ENCODE assay signal across 11 cellular contexts in genomic region chr20:51529027-51529749, GRCh38. TPM values are rescaled to one million over a fixed set of nuclear protein-coding genes. Genes with fewer than 3 reads are reported as not detected.
A peak's percentile ranks its signal among the peaks of the same experiment; 100 is the strongest.
DNase-seq lines count a peak whose midpoint lies in the region; ATAC-seq, FAIRE-seq and TF ChIP-seq lines count a peak whose summit lies in the region.
"Had no signal": no experiment of that assay in that cellular context is flagged by ENCODE, and none has a peak within 500 bp of the region (broad histone marks: within the 10 kb centered on the region; RNA-seq: fewer than 3 reads in every experiment).

No MANE protein-coding gene starts in this region.

- intact Hi-C loops in CD8-positive, alpha-beta T cell (cut with DNase I, micrococcal nuclease) = loop anchor here (1.0 to 2.0 kb wide), 3 partner anchors 12 to 28 kb away; no protein-coding TSS in a partner anchor
- intact Hi-C loops in K562 (cut with micrococcal nuclease) (no loop called here), sciatic nerve (cut with DNase I) (no loop called here)

- peak in 3 of 7 experiments; percentile 26 to 44 (median 38) for DNase-seq in CD8-positive, alpha-beta T cell
- DNase-seq in T-cell (peak in 8 of 34 experiments; percentile 23 to 36 (median 24)), K562 (ENCODE audit: extremely low read depth in 1 of 4, low spot score in 3 of 4) (peak; percentile 46 to 71 (median 56)), sciatic nerve (ENCODE audit: low spot score) (no peak), NCI-H446 (lab: John Stamatoyannopoulos, UW) (no peak), NK-92 (lab: John Stamatoyannopoulos, UW; ENCODE audit: unreplicated experiment) (no peak), CD1c-positive myeloid dendritic cell (ENCODE audit: extremely low spot score) (no peak), GDM1 (lab: John Stamatoyannopoulos, UW) (no peak)
- DNase-seq: activated gamma-delta T cell, NCI-H345 had no signal

- peak overlapping the region; percentile 46 for H3K4me2 ChIP-seq in K562 (ENCODE audit: insufficient read depth, low read length)

- FAIRE-seq in K562 (lab: Jason Lieb, UNC) = peak; percentile 92
- FAIRE-seq: islet of Langerhans had no signal

- H3K36me3 Mint-ChIP-seq in CD8-positive, alpha-beta T cell = peaks cover 30% of the 10 kb centered on the region
- peaks cover 10% of the 10 kb centered on the region for H3K36me3 Mint-ChIP-seq in T-cell

- no peak for TF ChIP-seq EP300 in K562 (IDR thresholded peaks at IDR 0.05; ENCODE audit: low read length)

- no peak for TF ChIP-seq CTCF in CD8-positive, alpha-beta T cell (IDR thresholded peaks at IDR 0.05)
- no peak for TF ChIP-seq CTCF in K562 (IDR thresholded peaks at IDR 0.05 in 2 of 3, conservative IDR thresholded peaks at IDR 0.05 in 1 of 3; ENCODE audit: insufficient read depth in 2 of 3, low read depth in 1 of 3, low read length in 3 of 3)

- peak; percentile 3 for ATAC-seq in CD8-positive, alpha-beta T cell
- ATAC-seq in T-cell (replicated peaks in 1 of 4) (no peak), K562 (peak; percentile 88), sciatic nerve (peak; percentile 64)

- TF ChIP-seq POLR2A in K562 (conservative IDR thresholded peaks at IDR 0.05) = no peak

- CTCF ChIA-PET in CD8-positive, alpha-beta T cell (lab: Charles Lee) = interaction anchor here (1.6 kb wide), 1 partner anchor 12 kb away, joined by 4 read pairs; no protein-coding TSS in a partner anchor
- CTCF ChIA-PET in T-cell (lab: Charles Lee) (interaction anchor here in 1 of 2 donors (1.0 kb wide), 1 partner anchor 29 kb away, joined by 3 read pairs; no protein-coding TSS in a partner anchor), K562 (lab: Yijun Ruan, JAX; ENCODE audit: low intra/inter-chr PET ratio) (no interaction called here)

- H3K4me1 Mint-ChIP-seq in CD8-positive, alpha-beta T cell (ENCODE audit: low read depth) = peaks cover 92% of the 10 kb centered on the region
- peaks cover 95 to 98% (median 97%) of the 10 kb centered on the region in 3 donors for H3K4me1 Mint-ChIP-seq in T-cell

- WGBS in K562 (ENCODE audit: insufficient coverage, low coverage, missing lambda C conversion rate) = 23% methylated on average over 13 of the region's 13 CpGs

- POLR2A ChIA-PET in CD8-positive, alpha-beta T cell (lab: Charles Lee) = interaction anchor here (0.7 kb wide), 1 partner anchor 345 kb away, joined by 4 read pairs; no protein-coding TSS in a partner anchor
- POLR2A ChIA-PET in T-cell (lab: Charles Lee) (interaction anchor here in 1 of 2 donors (1.0 kb wide), 2 partner anchors 12 to 13 kb away, joined by 3 to 4 read pairs; partner anchors contain the start of gene NFATC2), K562 (lab: Yijun Ruan, JAX) (interaction anchor here (0.6 kb wide), 1 partner anchor 9 kb away, joined by 3 read pairs; no protein-coding TSS in a partner anchor)

- H2AFZ ChIP-seq in K562 (ENCODE audit: low read depth, low read length) = peak overlapping the region; percentile 23; the same call in 1 of the 2 replicates

- H3K9ac ChIP-seq in K562 (ENCODE audit: insufficient read depth in 1 of 2, low read depth in 2 of 2, low read length in 2 of 2) = peak overlapping the region; percentile 32 to 42; a peak in 3 of 4 replicates

- peak overlapping the region; percentile 58 for H3K4me3 Mint-ChIP-seq in CD8-positive, alpha-beta T cell
- H3K4me3 Mint-ChIP-seq in T-cell = peak overlapping the region; percentile 64 to 78 (median 65)

- BruUV-seq in K562 (replicated peaks; lab: Mats Ljungman, UMichigan) = no TSS peak

- no peaks in the 10 kb centered on the region for H3K9me1 ChIP-seq in K562 (ENCODE audit: control insufficient read depth, insufficient read depth, low read length)

- TF ChIP-seq RAD21 in K562 (CRISPR knock-in tag; conservative IDR thresholded peaks at IDR 0.05 in 1 of 2, IDR thresholded peaks at IDR 0.05 in 1 of 2) = no peak

- peak overlapping the region; percentile 83 for H3K27ac Mint-ChIP-seq in CD8-positive, alpha-beta T cell
- peak overlapping the region; percentile 95 to 96 for H3K27ac Mint-ChIP-seq in T-cell

- H3K9me3 ChIP-seq in CD8-positive, alpha-beta T cell (ENCODE audit: low read length) = no peaks in the 10 kb centered on the region
- H3K9me3 ChIP-seq in K562 (replicated peaks; ENCODE audit: control insufficient read depth, insufficient read depth, low read depth, low read length) = no peaks in the 10 kb centered on the region

- in situ Hi-C loops in K562 (cut with MboI) = no loop called here

- peaks cover 92% of the 10 kb centered on the region for H3K79me2 ChIP-seq in K562 (ENCODE audit: control insufficient read depth, insufficient read depth, low read length)

- H4K20me1 ChIP-seq in K562 (replicated peaks; ENCODE audit: control insufficient read depth, insufficient read depth, low read length) = peaks cover 6% of the 10 kb centered on the region

- H3K27me3 Mint-ChIP-seq in CD8-positive, alpha-beta T cell (ENCODE audit: low read depth) = no peaks in the 10 kb centered on the region
- no peaks in the 10 kb centered on the region for H3K27me3 Mint-ChIP-seq in T-cell

- H3K4me3 ChIP-seq in CD8-positive, alpha-beta T cell (ENCODE audit: low read depth, low read length) = no peak overlapping the region
- no peak overlapping the region for H3K4me3 ChIP-seq in K562

- H3K9me3 Mint-ChIP-seq in CD8-positive, alpha-beta T cell = no peaks in the 10 kb centered on the region
- no peaks in the 10 kb centered on the region for H3K9me3 Mint-ChIP-seq in T-cell

- H3K27me3 ChIP-seq in CD8-positive, alpha-beta T cell (ENCODE audit: insufficient read depth, low read length) = no peaks in the 10 kb centered on the region
- no peaks in the 10 kb centered on the region for H3K27me3 ChIP-seq in K562 (ENCODE audit: control insufficient read depth in 2 of 2, insufficient read depth in 2 of 2, low read length in 2 of 2)

- H3K27ac ChIP-seq in CD8-positive, alpha-beta T cell (ENCODE audit: low read depth, low read length) = peak overlapping the region; percentile 19
- peak overlapping the region; percentile 59 for H3K27ac ChIP-seq in K562 (ENCODE audit: extremely low read depth, low read depth, low read length)

- peaks cover 96% of the 10 kb centered on the region for H3K4me1 ChIP-seq in CD8-positive, alpha-beta T cell (ENCODE audit: insufficient read depth, low read length)
- H3K4me1 ChIP-seq in K562 (replicated peaks in 1 of 2; ENCODE audit: control insufficient read depth in 2 of 2, insufficient read depth in 2 of 2, low read length in 2 of 2) = peaks cover 34 to 58% of the 10 kb centered on the region in 2 experiments

- no peaks in the 10 kb centered on the region for H3K36me3 ChIP-seq in CD8-positive, alpha-beta T cell (ENCODE audit: insufficient read depth, low read length)
- peaks cover 12% of the 10 kb centered on the region; the same call in 2 of the 3 replicates for H3K36me3 ChIP-seq in K562 (ENCODE audit: control insufficient read depth, insufficient read depth, low read length)

TF ChIP-seq in K562, 482 proteins besides CTCF, POLR2A, EP300 and RAD21 (continues in another document):
- TF ChIP-seq POLR2AphosphoS2 (IDR thresholded peaks at IDR 0.05; ENCODE audit: low read length) (no peak), KAT7 (CRISPR knock-in tag; IDR thresholded peaks at IDR 0.05; ENCODE audit: borderline replicate concordance) (no peak), GATAD2A (IDR thresholded peaks at IDR 0.05) (0 out of 2 replicates have a peak, but pooled peaks have one; percentile 22), TEAD1 (CRISPR knock-in tag; IDR thresholded peaks at IDR 0.05) (no peak), GTF3C2 (IDR thresholded peaks at IDR 0.05; ENCODE audit: borderline replicate concordance, extremely low read depth, insufficient read length) (no peak), GATA2 (CRISPR knock-in tag; IDR thresholded peaks at IDR 0.05) (0 out of 2 replicates have a peak, but pooled peaks have one; percentile 13)

RNA-seq across cellular contexts. Expression of gene NFATC2, which starts 13.3 kb away (rescaled TPM):
- total RNA-seq in CD8-positive, alpha-beta T cell = 10 to 100 TPM; 32.6 to 34.9 TPM
- total RNA-seq in T-cell (10 to 100 TPM; 49.0 to 75.9 (median 67.0) TPM), K562 (2014; rRNA removed) (2.5 and 3.7 TPM in 2 replicates), K562 (2014; rRNA removed; fragmentation: Illumina TruSeq; extraction: Trizol) (2.7 and 3.0 TPM in 2 replicates), K562 (2015; rRNA removed; fragmentation: Illumina TruSeq; extraction: Trizol) (2.6 and 3.3 TPM in 2 replicates), K562 (2021) (11.2 and 11.3 TPM in 2 replicates), sciatic nerve (11.0 TPM)
- 19.7 and 27.2 TPM in 2 replicates for total RNA-seq in K562 (2011; cell fraction: chromatin; rRNA removed; ENCODE audit: low replicate concordance)
- 7.7 and 10.9 TPM in 2 replicates for total RNA-seq in K562 (2011; cell fraction: nucleolus; rRNA removed)
- total RNA-seq in K562 (2011; cell fraction: nucleoplasm; rRNA removed) = 16.1 and 29.1 TPM in 2 replicates
- polyA plus RNA-seq in K562 (2011; rRNA removed) (1.6 and 2.1 TPM in 2 replicates), K562 (2014; fragmentation: Illumina TruSeq; extraction: Trizol) (7.0 and 8.1 TPM in 2 replicates), K562 (2014; fragmentation: Nextera tagmentation; extraction: Ambion mirVana) (1 to 10 TPM; 1.9 to 4.1 TPM), K562 (2014; rRNA removed) (3.8 and 4.0 TPM in 2 replicates)
- polyA plus RNA-seq in K562 (2011; cell fraction: cytosol; rRNA removed) = 1.00 and 1.6 TPM in 2 replicates
- 5.3 and 5.7 TPM in 2 replicates for polyA plus RNA-seq in K562 (2011; cell fraction: nucleus; rRNA removed)
- 7.2 and 8.8 TPM in 2 replicates for polyA plus RNA-seq in K562 (2012)
- polyA minus RNA-seq in K562 (2011; rRNA and poly(A)+ RNA removed) = 2.7 and 4.2 TPM in 2 replicates
- 4.4 and 4.8 TPM in 2 replicates for polyA minus RNA-seq in K562 (2011; cell fraction: cytosol; rRNA and poly(A)+ RNA removed)
- 4.3 TPM in 2 replicates for polyA minus RNA-seq in K562 (2011; cell fraction: nucleus; rRNA and poly(A)+ RNA removed)

Comparison
In these comparisons a context has a peak if more than half of its experiments do, and no peak if none do; other contexts are left out.
1. ATAC-seq: peak in CD8-positive, alpha-beta T cell (single experiment), K562 (single experiment) and sciatic nerve (single experiment); none in T-cell (0 of 4).
2. DNase-seq: peak in K562 (4 of 4); none in sciatic nerve (single experiment), NCI-H446 (0 of 2), NK-92 (single experiment), CD1c-positive myeloid dendritic cell (single experiment) and GDM1 (single experiment).
3. intact Hi-C loops: an anchor here in CD8-positive, alpha-beta T cell (1.0 to 2.0 kb wide); none called in K562 and sciatic nerve.